Comparison of ENCODE assay signal across 8 cellular contexts in genomic region chr4:142719854-142720541, GRCh38.
DNase-seq lines count a peak whose midpoint lies in the region; TF ChIP-seq lines count a peak whose summit lies in the region.

No MANE protein-coding gene starts in this region.

- POLR2A ChIA-PET in MCF 10A (lab: Yijun Ruan, JAX): interaction anchor here (0.6 to 1.1 kb wide), 2 partner anchors 16 to 367 kb away, joined by 3 to 4 read pairs; no protein-coding TSS in a partner anchor

- peaks cover 2% of the 10 kb centered on the region for H3K36me3 Mint-ChIP-seq in activated CD4-positive, alpha-beta T cell treated with anti-CD3 and anti-CD28 coated beads, Interleukin-2, amount 10 ng/mL, durations not matched to agents 24 days and 14 days (ENCODE audit: low read depth)
- H3K36me3 Mint-ChIP-seq in MCF 10A (ENCODE audit: insufficient read depth, unreplicated experiment): no peaks in the 10 kb centered on the region
- no peaks in the 10 kb centered on the region for H3K36me3 Mint-ChIP-seq in nephron (ENCODE audit: low read depth)

- H3K27ac Mint-ChIP-seq in activated CD4-positive, alpha-beta T cell treated with anti-CD3 and anti-CD28 coated beads, Interleukin-2, amount 10 ng/mL, durations not matched to agents 24 days and 14 days: no peak overlapping the region
- no peak overlapping the region for H3K27ac Mint-ChIP-seq in MCF 10A (ENCODE audit: low read depth, unreplicated experiment)
- no peak overlapping the region for H3K27ac Mint-ChIP-seq in nephron

- no TSS peak for BruUV-seq in MCF 10A (replicated peaks; lab: Mats Ljungman, UMichigan)

- peaks cover 4% of the 10 kb centered on the region for H3K9me3 Mint-ChIP-seq in activated CD4-positive, alpha-beta T cell treated with anti-CD3 and anti-CD28 coated beads, Interleukin-2, amount 10 ng/mL, durations not matched to agents 24 days and 14 days
- H3K9me3 Mint-ChIP-seq in MCF 10A (ENCODE audit: unreplicated experiment) (no peaks in the 10 kb centered on the region), nephron (no peaks in the 10 kb centered on the region)

- peak; percentile 67 for DNase-seq in activated CD4-positive, alpha-beta T cell treated with anti-CD3 and anti-CD28 coated beads, Interleukin-2, amount 10 ng/mL, durations not matched to agents 24 days and 14 days
- DNase-seq in activated CD4-positive, alpha-beta T cell treated with anti-CD3 and anti-CD28 coated beads, Interleukin-2, amount 50 U/mL, for 48 hours: no peak
- DNase-seq in LNCaP clone FGC (ENCODE audit: low read depth): no peak
- DNase-seq in MCF 10A (ENCODE audit: unreplicated experiment): peak; percentile 58
- DNase-seq in germinal center (ENCODE audit: low spot score): no peak
- DNase-seq in cerebellar nuclear complex (lab: John Stamatoyannopoulos, UW): no peak
- no peak for DNase-seq in COLO668 (lab: John Stamatoyannopoulos, UW; ENCODE audit: unreplicated experiment)

- no peak overlapping the region for H3K4me3 ChIP-seq in LNCaP clone FGC (ENCODE audit: low read depth, low read length)

- H3K4me3 Mint-ChIP-seq in activated CD4-positive, alpha-beta T cell treated with anti-CD3 and anti-CD28 coated beads, Interleukin-2, amount 10 ng/mL, durations not matched to agents 24 days and 14 days: no peak overlapping the region
- no peak overlapping the region for H3K4me3 Mint-ChIP-seq in MCF 10A (ENCODE audit: unreplicated experiment)
- H3K4me3 Mint-ChIP-seq in nephron: no peak overlapping the region

- TF ChIP-seq CTCF in LNCaP clone FGC (IDR thresholded peaks at IDR 0.05; ENCODE audit: control insufficient read depth, extremely low read depth, insufficient read depth) (peak; percentile 51), MCF 10A (IDR thresholded peaks at IDR 0.05; ENCODE audit: unreplicated experiment) (peak; percentile 50), nephron (IDR thresholded peaks at IDR 0.05; ENCODE audit: unreplicated experiment in 3 of 3) (peak; percentile 44 to 62 (median 51))

- H3K27me3 Mint-ChIP-seq in activated CD4-positive, alpha-beta T cell treated with anti-CD3 and anti-CD28 coated beads, Interleukin-2, amount 10 ng/mL, durations not matched to agents 24 days and 14 days: no peaks in the 10 kb centered on the region
- H3K27me3 Mint-ChIP-seq in MCF 10A (ENCODE audit: insufficient read depth, unreplicated experiment): no peaks in the 10 kb centered on the region
- H3K27me3 Mint-ChIP-seq in nephron (ENCODE audit: low read depth): no peaks in the 10 kb centered on the region

- intact Hi-C loops in activated CD4-positive, alpha-beta T cell treated with anti-CD3 and anti-CD28 coated beads, Interleukin-2, amount 10 ng/mL, durations not matched to agents 24 days and 14 days (cut with micrococcal nuclease): loop anchor here (1.0 to 2.0 kb wide), 5 partner anchors 127 to 593 kb away; partner anchors contain the start of gene INPP4B
- intact Hi-C loops in MCF 10A (cut with micrococcal nuclease): loop anchor here (1.0 kb wide), 5 partner anchors 317 to 1562 kb away; no protein-coding TSS in a partner anchor

- H3K4me1 Mint-ChIP-seq in activated CD4-positive, alpha-beta T cell treated with anti-CD3 and anti-CD28 coated beads, Interleukin-2, amount 10 ng/mL, durations not matched to agents 24 days and 14 days: peaks cover 11% of the 10 kb centered on the region
- H3K4me1 Mint-ChIP-seq in MCF 10A (ENCODE audit: insufficient read depth, unreplicated experiment): peaks cover 17% of the 10 kb centered on the region
- H3K4me1 Mint-ChIP-seq in nephron: no peaks in the 10 kb centered on the region

- CTCF ChIA-PET in MCF 10A (lab: Yijun Ruan, JAX): interaction anchor here (0.5 to 3.3 kb wide), 17 partner anchors 8 to 1862 kb away, joined by 3 to 13 read pairs (median 4); no protein-coding TSS in a partner anchor

Comparison
In these comparisons a context has a peak if more than half of its experiments do, and no peak if none do; other contexts are left out.
1. DNase-seq: peak in activated CD4-positive, alpha-beta T cell treated with anti-CD3 and anti-CD28 coated beads, Interleukin-2, amount 10 ng/mL, durations not matched to agents 24 days and 14 days (single experiment) and MCF 10A (single experiment); none in activated CD4-positive, alpha-beta T cell treated with anti-CD3 and anti-CD28 coated beads, Interleukin-2, amount 50 U/mL, for 48 hours (0 of 2), LNCaP clone FGC (single experiment), germinal center (single experiment), cerebellar nuclear complex (0 of 2) and COLO668 (single experiment).
2. Peak in every context shown above with its lines, with median percentiles within 50 percentile points of each other: CTCF ChIP-seq.